1 cellular context compared by ENCODE assay signal in the genomic region with DNA sequence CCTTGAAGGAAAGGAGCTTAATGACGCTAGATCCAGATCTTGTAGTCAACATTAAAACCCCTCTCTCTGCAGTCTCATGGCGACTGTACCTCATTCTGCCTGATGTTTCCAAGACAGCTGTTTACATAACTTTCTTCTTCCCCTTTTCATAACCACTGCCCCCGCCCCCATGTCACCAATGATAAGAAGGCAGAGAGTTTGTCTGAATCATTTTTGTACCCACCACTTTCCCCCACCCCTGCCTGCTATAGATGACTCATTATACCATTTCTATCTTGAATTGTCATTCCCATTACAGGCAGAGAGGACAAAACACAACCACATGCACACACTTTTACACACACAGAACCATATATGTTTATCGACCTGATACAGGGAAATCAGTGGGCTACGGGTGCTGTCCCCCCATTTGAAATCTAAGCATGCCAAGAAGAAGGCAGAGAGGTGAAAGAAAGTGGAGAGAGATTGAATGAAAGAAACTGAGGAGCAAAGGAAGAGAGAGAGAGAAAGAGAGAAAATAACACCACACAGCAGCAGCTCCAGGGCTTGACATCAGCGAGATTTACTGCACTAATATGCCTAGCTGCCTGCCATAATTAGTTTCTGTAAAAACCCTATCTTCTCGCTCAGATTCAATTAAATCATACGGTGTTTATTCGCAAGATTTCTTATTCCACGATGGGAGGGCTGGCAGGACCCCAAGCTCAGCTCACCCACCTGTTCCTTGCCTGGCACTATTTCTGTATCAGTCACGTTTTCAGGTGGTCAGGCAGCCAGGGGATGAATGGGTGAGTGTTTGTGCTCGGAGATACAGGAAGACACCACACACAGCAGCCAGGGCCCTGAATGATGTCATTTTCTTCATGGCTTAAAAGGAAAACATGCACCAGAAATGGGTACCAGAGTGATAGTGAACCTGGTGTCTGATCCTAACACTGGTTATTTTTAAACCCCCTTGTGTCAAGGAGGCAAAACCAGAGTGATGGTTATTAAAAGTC.
TF ChIP-seq lines count a peak whose summit lies in the region.

No MANE protein-coding gene starts in this region.

TF ChIP-seq in K562, 482 proteins besides CTCF, POLR2A, EP300 and RAD21 (continued from another document and continues in another):
- TF ChIP-seq, protein P1, sequence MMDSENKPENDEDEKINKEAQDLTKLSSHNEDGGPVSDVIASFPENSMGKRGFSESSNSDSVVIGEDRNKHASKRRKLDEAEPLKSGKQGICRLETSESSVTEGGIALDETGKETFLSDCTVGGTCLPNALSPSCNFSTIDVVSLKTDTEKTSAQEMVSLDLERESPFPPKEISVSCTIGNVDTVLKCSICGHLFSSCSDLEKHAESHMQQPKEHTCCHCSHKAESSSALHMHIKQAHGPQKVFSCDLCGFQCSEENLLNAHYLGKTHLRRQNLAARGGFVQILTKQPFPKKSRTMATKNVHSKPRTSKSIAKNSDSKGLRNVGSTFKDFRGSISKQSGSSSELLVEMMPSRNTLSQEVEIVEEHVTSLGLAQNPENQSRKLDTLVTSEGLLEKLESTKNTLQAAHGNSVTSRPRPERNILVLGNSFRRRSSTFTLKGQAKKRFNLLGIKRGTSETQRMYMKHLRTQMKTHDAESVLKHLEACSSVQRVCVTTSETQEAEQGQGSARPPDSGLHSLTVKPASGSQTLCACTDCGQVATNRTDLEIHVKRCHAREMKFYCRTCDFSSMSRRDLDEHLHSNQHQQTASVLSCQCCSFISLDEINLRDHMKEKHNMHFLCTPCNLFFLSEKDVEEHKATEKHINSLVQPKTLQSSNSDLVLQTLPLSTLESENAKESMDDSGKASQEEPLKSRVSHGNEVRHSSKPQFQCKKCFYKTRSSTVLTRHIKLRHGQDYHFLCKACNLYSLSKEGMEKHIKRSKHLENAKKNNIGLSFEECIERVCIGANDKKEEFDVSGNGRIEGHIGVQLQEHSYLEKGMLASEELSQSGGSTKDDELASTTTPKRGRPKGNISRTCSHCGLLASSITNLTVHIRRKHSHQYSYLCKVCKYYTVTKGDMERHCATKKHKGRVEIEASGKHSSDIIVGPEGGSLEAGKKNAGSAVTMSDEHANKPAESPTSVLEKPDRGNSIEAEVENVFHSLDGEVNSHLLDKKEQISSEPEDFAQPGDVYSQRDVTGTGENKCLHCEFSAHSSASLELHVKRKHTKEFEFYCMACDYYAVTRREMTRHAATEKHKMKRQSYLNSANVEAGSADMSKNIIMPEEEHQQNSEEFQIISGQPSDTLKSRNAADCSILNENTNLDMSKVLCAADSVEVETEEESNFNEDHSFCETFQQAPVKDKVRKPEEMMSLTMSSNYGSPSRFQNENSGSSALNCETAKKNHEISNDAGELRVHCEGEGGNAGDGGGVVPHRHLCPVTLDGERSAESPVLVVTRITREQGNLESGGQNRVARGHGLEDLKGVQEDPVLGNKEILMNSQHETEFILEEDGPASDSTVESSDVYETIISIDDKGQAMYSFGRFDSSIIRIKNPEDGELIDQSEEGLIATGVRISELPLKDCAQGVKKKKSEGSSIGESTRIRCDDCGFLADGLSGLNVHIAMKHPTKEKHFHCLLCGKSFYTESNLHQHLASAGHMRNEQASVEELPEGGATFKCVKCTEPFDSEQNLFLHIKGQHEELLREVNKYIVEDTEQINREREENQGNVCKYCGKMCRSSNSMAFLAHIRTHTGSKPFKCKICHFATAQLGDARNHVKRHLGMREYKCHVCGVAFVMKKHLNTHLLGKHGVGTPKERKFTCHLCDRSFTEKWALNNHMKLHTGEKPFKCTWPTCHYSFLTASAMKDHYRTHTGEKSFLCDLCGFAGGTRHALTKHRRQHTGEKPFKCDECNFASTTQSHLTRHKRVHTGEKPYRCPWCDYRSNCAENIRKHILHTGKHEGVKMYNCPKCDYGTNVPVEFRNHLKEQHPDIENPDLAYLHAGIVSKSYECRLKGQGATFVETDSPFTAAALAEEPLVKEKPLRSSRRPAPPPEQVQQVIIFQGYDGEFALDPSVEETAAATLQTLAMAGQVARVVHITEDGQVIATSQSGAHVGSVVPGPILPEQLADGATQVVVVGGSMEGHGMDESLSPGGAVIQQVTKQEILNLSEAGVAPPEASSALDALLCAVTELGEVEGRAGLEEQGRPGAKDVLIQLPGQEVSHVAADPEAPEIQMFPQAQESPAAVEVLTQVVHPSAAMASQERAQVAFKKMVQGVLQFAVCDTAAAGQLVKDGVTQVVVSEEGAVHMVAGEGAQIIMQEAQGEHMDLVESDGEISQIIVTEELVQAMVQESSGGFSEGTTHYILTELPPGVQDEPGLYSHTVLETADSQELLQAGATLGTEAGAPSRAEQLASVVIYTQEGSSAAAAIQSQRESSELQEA (IDR thresholded peaks at IDR 0.05; ENCODE audit: low read depth) = no peak
- TF ChIP-seq FOXA3 (CRISPR knock-in tag; conservative IDR thresholded peaks at IDR 0.05 in 1 of 2, IDR thresholded peaks at IDR 0.05 in 1 of 2) (peak; percentile 83 to 85; a peak in 3 of 4 replicates), HDGF (IDR thresholded peaks at IDR 0.05) (no peak), BMI1 (IDR thresholded peaks at IDR 0.05; ENCODE audit: low read length) (no peak), ZNF507 (tag; conservative IDR thresholded peaks at IDR 0.05) (no peak), ZKSCAN3 (CRISPR knock-in tag; IDR thresholded peaks at IDR 0.05) (no peak), ZKSCAN1 (IDR thresholded peaks at IDR 0.05; ENCODE audit: low read depth, low read length) (no peak), ZNF197 (CRISPR knock-in tag; IDR thresholded peaks at IDR 0.05; ENCODE audit: low read depth) (no peak), TBP (optimal IDR thresholded peaks at IDR 0.05; ENCODE audit: low read depth, low read length) (no peak), HOXB6 (CRISPR knock-in tag; IDR thresholded peaks at IDR 0.05; ENCODE audit: borderline replicate concordance) (no peak), RBBP5 (IDR thresholded peaks at IDR 0.05; ENCODE audit: borderline replicate concordance, insufficient read depth, low read length, poor library complexity, severe bottlenecking) (no peak), ZNF778 (CRISPR knock-in tag; IDR thresholded peaks at IDR 0.05) (no peak), ZNF121 (CRISPR knock-in tag; conservative IDR thresholded peaks at IDR 0.05) (no peak), NEUROD1 (IDR thresholded peaks at IDR 0.05; ENCODE audit: borderline replicate concordance, low read depth, low read length, partially characterized antibody) (no peak), ZNF445 (CRISPR knock-in tag; IDR thresholded peaks at IDR 0.05; ENCODE audit: low read depth) (no peak), STAT5B (CRISPR knock-in tag; IDR thresholded peaks at IDR 0.05) (no peak), TCF7 (IDR thresholded peaks at IDR 0.05; ENCODE audit: borderline replicate concordance) (no peak), SUPT5H (IDR thresholded peaks at IDR 0.05) (no peak), TAF1 (IDR thresholded peaks at IDR 0.05; ENCODE audit: control insufficient read depth, extremely low read depth, insufficient read depth, low read length, severe bottlenecking) (no peak), ZNF282 (CRISPR knock-in tag; IDR thresholded peaks at IDR 0.05) (no peak)
- TF ChIP-seq, protein P2, sequence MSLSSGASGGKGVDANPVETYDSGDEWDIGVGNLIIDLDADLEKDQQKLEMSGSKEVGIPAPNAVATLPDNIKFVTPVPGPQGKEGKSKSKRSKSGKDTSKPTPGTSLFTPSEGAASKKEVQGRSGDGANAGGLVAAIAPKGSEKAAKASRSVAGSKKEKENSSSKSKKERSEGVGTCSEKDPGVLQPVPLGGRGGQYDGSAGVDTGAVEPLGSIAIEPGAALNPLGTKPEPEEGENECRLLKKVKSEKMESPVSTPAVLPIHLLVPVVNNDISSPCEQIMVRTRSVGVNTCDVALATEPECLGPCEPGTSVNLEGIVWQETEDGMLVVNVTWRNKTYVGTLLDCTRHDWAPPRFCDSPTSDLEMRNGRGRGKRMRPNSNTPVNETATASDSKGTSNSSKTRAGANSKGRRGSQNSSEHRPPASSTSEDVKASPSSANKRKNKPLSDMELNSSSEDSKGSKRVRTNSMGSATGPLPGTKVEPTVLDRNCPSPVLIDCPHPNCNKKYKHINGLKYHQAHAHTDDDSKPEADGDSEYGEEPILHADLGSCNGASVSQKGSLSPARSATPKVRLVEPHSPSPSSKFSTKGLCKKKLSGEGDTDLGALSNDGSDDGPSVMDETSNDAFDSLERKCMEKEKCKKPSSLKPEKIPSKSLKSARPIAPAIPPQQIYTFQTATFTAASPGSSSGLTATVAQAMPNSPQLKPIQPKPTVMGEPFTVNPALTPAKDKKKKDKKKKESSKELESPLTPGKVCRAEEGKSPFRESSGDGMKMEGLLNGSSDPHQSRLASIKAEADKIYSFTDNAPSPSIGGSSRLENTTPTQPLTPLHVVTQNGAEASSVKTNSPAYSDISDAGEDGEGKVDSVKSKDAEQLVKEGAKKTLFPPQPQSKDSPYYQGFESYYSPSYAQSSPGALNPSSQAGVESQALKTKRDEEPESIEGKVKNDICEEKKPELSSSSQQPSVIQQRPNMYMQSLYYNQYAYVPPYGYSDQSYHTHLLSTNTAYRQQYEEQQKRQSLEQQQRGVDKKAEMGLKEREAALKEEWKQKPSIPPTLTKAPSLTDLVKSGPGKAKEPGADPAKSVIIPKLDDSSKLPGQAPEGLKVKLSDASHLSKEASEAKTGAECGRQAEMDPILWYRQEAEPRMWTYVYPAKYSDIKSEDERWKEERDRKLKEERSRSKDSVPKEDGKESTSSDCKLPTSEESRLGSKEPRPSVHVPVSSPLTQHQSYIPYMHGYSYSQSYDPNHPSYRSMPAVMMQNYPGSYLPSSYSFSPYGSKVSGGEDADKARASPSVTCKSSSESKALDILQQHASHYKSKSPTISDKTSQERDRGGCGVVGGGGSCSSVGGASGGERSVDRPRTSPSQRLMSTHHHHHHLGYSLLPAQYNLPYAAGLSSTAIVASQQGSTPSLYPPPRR (CRISPR knock-in tag; IDR thresholded peaks at IDR 0.05; ENCODE audit: borderline replicate concordance) = no peak
- TF ChIP-seq, protein P3, sequence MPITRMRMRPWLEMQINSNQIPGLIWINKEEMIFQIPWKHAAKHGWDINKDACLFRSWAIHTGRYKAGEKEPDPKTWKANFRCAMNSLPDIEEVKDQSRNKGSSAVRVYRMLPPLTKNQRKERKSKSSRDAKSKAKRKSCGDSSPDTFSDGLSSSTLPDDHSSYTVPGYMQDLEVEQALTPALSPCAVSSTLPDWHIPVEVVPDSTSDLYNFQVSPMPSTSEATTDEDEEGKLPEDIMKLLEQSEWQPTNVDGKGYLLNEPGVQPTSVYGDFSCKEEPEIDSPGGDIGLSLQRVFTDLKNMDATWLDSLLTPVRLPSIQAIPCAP (CRISPR knock-in tag; IDR thresholded peaks at IDR 0.05; ENCODE audit: borderline replicate concordance) = no peak
- TF ChIP-seq, protein P4, sequence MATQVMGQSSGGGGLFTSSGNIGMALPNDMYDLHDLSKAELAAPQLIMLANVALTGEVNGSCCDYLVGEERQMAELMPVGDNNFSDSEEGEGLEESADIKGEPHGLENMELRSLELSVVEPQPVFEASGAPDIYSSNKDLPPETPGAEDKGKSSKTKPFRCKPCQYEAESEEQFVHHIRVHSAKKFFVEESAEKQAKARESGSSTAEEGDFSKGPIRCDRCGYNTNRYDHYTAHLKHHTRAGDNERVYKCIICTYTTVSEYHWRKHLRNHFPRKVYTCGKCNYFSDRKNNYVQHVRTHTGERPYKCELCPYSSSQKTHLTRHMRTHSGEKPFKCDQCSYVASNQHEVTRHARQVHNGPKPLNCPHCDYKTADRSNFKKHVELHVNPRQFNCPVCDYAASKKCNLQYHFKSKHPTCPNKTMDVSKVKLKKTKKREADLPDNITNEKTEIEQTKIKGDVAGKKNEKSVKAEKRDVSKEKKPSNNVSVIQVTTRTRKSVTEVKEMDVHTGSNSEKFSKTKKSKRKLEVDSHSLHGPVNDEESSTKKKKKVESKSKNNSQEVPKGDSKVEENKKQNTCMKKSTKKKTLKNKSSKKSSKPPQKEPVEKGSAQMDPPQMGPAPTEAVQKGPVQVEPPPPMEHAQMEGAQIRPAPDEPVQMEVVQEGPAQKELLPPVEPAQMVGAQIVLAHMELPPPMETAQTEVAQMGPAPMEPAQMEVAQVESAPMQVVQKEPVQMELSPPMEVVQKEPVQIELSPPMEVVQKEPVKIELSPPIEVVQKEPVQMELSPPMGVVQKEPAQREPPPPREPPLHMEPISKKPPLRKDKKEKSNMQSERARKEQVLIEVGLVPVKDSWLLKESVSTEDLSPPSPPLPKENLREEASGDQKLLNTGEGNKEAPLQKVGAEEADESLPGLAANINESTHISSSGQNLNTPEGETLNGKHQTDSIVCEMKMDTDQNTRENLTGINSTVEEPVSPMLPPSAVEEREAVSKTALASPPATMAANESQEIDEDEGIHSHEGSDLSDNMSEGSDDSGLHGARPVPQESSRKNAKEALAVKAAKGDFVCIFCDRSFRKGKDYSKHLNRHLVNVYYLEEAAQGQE (CRISPR knock-in tag; IDR thresholded peaks at IDR 0.05; ENCODE audit: low read depth) = no peak
- TF ChIP-seq, protein P5, sequence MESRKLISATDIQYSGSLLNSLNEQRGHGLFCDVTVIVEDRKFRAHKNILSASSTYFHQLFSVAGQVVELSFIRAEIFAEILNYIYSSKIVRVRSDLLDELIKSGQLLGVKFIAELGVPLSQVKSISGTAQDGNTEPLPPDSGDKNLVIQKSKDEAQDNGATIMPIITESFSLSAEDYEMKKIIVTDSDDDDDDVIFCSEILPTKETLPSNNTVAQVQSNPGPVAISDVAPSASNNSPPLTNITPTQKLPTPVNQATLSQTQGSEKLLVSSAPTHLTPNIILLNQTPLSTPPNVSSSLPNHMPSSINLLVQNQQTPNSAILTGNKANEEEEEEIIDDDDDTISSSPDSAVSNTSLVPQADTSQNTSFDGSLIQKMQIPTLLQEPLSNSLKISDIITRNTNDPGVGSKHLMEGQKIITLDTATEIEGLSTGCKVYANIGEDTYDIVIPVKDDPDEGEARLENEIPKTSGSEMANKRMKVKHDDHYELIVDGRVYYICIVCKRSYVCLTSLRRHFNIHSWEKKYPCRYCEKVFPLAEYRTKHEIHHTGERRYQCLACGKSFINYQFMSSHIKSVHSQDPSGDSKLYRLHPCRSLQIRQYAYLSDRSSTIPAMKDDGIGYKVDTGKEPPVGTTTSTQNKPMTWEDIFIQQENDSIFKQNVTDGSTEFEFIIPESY (CRISPR knock-in tag; IDR thresholded peaks at IDR 0.05) = no peak
- TF ChIP-seq, protein P6, sequence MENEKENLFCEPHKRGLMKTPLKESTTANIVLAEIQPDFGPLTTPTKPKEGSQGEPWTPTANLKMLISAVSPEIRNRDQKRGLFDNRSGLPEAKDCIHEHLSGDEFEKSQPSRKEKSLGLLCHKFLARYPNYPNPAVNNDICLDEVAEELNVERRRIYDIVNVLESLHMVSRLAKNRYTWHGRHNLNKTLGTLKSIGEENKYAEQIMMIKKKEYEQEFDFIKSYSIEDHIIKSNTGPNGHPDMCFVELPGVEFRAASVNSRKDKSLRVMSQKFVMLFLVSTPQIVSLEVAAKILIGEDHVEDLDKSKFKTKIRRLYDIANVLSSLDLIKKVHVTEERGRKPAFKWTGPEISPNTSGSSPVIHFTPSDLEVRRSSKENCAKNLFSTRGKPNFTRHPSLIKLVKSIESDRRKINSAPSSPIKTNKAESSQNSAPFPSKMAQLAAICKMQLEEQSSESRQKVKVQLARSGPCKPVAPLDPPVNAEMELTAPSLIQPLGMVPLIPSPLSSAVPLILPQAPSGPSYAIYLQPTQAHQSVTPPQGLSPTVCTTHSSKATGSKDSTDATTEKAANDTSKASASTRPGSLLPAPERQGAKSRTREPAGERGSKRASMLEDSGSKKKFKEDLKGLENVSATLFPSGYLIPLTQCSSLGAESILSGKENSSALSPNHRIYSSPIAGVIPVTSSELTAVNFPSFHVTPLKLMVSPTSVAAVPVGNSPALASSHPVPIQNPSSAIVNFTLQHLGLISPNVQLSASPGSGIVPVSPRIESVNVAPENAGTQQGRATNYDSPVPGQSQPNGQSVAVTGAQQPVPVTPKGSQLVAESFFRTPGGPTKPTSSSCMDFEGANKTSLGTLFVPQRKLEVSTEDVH (IDR thresholded peaks at IDR 0.05; ENCODE audit: low read depth, partially characterized antibody) = no peak
- TF ChIP-seq, protein P7, sequence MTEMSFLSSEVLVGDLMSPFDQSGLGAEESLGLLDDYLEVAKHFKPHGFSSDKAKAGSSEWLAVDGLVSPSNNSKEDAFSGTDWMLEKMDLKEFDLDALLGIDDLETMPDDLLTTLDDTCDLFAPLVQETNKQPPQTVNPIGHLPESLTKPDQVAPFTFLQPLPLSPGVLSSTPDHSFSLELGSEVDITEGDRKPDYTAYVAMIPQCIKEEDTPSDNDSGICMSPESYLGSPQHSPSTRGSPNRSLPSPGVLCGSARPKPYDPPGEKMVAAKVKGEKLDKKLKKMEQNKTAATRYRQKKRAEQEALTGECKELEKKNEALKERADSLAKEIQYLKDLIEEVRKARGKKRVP (CRISPR knock-in tag; IDR thresholded peaks at IDR 0.05) = no peak
